ENCODE assay signal across 9 cellular contexts in genomic region chr4:4995103-4995761, GRCh38. TPM values are rescaled to one million over a fixed set of nuclear protein-coding genes. Genes with fewer than 3 reads are reported as not detected.
A peak's percentile ranks its signal among the peaks of the same experiment; 100 is the strongest.
DNase-seq lines count a peak whose midpoint lies in the region; ATAC-seq and TF ChIP-seq lines count a peak whose summit lies in the region.
"Had no signal": no experiment of that assay in that cellular context is flagged by ENCODE, and none has a peak within 500 bp of the region (broad histone marks: within the 10 kb centered on the region; RNA-seq: fewer than 3 reads in every experiment).

No MANE protein-coding gene starts in this region.

- H3K27ac Mint-ChIP-seq in activated naive CD8-positive, alpha-beta T cell treated with anti-CD3 and anti-CD28 coated beads, Interleukin-2, amount 10 ng/mL, durations not matched to agents 7 days and 5 days = no peak overlapping the region
- H3K27ac Mint-ChIP-seq in progenitor cell of endocrine pancreas = no peak overlapping the region

- H3K27ac ChIP-seq in PC-3 (ENCODE audit: low read length) (no peak overlapping the region), left ventricle myocardium inferior (replicated peaks) (no peak overlapping the region)
- H3K27ac ChIP-seq: skin epidermis had no signal

- peak overlapping the region; percentile 74 for H2AFZ ChIP-seq in PC-3 (ENCODE audit: low read length)

- no peaks in the 10 kb centered on the region for H3K4me1 Mint-ChIP-seq in activated naive CD8-positive, alpha-beta T cell treated with anti-CD3 and anti-CD28 coated beads, Interleukin-2, amount 10 ng/mL, durations not matched to agents 7 days and 5 days
- peaks cover 12% of the 10 kb centered on the region for H3K4me1 Mint-ChIP-seq in progenitor cell of endocrine pancreas (ENCODE audit: low read depth)

- H3K36me3 ChIP-seq in PC-3 (ENCODE audit: low read depth, low read length) (no peaks in the 10 kb centered on the region), left ventricle myocardium inferior (no peaks in the 10 kb centered on the region)

- peak; percentile 10 for DNase-seq in AG04449 (ENCODE audit: low read depth, low spot score)
- DNase-seq in PC-3 = peak; percentile 81
- peak; percentile 58 for DNase-seq in activated naive CD8-positive, alpha-beta T cell treated with anti-CD3 and anti-CD28 coated beads, Interleukin-2, amount 10 ng/mL, durations not matched to agents 7 days and 5 days
- peak; percentile 67 for DNase-seq in left ventricle myocardium inferior
- peak; percentile 73 for DNase-seq in progenitor cell of endocrine pancreas (ENCODE audit: low spot score, unreplicated experiment)

- no peak overlapping the region for H3K4me3 ChIP-seq in AG04449 (ENCODE audit: low read depth, low read length)
- H3K4me3 ChIP-seq in PC-3 (ENCODE audit: low read length) = peak overlapping the region; percentile 17; the same call in 1 of the 2 replicates
- H3K4me3 ChIP-seq in left ventricle myocardium inferior = no peak overlapping the region
- H3K4me3 ChIP-seq: skin epidermis had no signal

- H3K9me2 ChIP-seq in PC-3 (replicated peaks; ENCODE audit: low read length) = no peaks in the 10 kb centered on the region

- no peaks in the 10 kb centered on the region for H3K79me2 ChIP-seq in PC-3 (ENCODE audit: low read length)

- H3K36me3 Mint-ChIP-seq in activated naive CD8-positive, alpha-beta T cell treated with anti-CD3 and anti-CD28 coated beads, Interleukin-2, amount 10 ng/mL, durations not matched to agents 7 days and 5 days = no peaks in the 10 kb centered on the region
- H3K36me3 Mint-ChIP-seq in progenitor cell of endocrine pancreas (ENCODE audit: insufficient read depth) = no peaks in the 10 kb centered on the region

- H3K27me3 ChIP-seq in PC-3 (ENCODE audit: low read length) (no peaks in the 10 kb centered on the region), left ventricle myocardium inferior (ENCODE audit: low read depth) (peaks cover 37% of the 10 kb centered on the region)

- CTCF ChIA-PET in AG04449 (lab: Yijun Ruan, JAX) (interaction anchor here (0.6 to 2.4 kb wide), 14 partner anchors 10 to 818 kb away, joined by 3 to 12 read pairs (median 4); partner anchors contain the start of gene STK32B), PC-3 (lab: Charles Lee) (interaction anchor here (0.7 kb wide), 1 partner anchor 464 kb away, joined by 3 read pairs; no protein-coding TSS in a partner anchor)

- no peak overlapping the region for H3K9ac ChIP-seq in PC-3 (ENCODE audit: low read length)

- POLR2A ChIA-PET in AG04449 (lab: Yijun Ruan, JAX) (no interaction called here), PC-3 (lab: Charles Lee; ENCODE audit: unreplicated experiment) (no interaction called here)
- POLR2A ChIA-PET in activated naive CD8-positive, alpha-beta T cell treated with anti-CD3 and anti-CD28 coated beads, Interleukin-2, amount 10 ng/mL, durations not matched to agents 7 days and 5 days (lab: Charles Lee) = no interaction called here

- TF ChIP-seq CTCF in AG04449 (IDR thresholded peaks at IDR 0.05; ENCODE audit: insufficient read depth, low read length, missing control alignments) (peak; percentile 91), GM12872 (IDR thresholded peaks at IDR 0.05; ENCODE audit: insufficient read depth, low read depth, low read length) (peak; percentile 97), PC-3 (conservative IDR thresholded peaks at IDR 0.05; ENCODE audit: low read depth, low read length) (peak; percentile 82), left ventricle myocardium inferior (IDR thresholded peaks at IDR 0.05; ENCODE audit: borderline replicate concordance) (peak; percentile 93), progenitor cell of endocrine pancreas (IDR thresholded peaks at IDR 0.05; ENCODE audit: unreplicated experiment) (peak; percentile 92)

- H3K27me3 Mint-ChIP-seq in activated naive CD8-positive, alpha-beta T cell treated with anti-CD3 and anti-CD28 coated beads, Interleukin-2, amount 10 ng/mL, durations not matched to agents 7 days and 5 days = peaks cover 9% of the 10 kb centered on the region
- peaks cover 28% of the 10 kb centered on the region for H3K27me3 Mint-ChIP-seq in progenitor cell of endocrine pancreas

- peak; percentile 61 for ATAC-seq in HG03442 (IDR thresholded peaks at IDR 0.05; ENCODE audit: unreplicated experiment)
- peak; percentile 84 for ATAC-seq in PC-3
- ATAC-seq in activated naive CD8-positive, alpha-beta T cell treated with anti-CD3 and anti-CD28 coated beads, Interleukin-2, amount 10 ng/mL, durations not matched to agents 7 days and 5 days (ENCODE audit: low read depth) = peak; percentile 30
- ATAC-seq in HG03025 (IDR thresholded peaks at IDR 0.05; ENCODE audit: low FRiP score, unreplicated experiment) = no peak

- H3K4me2 ChIP-seq in PC-3 (ENCODE audit: low read length) = peak overlapping the region; percentile 64; the same call in 1 of the 2 replicates

- H3K4me3 Mint-ChIP-seq in activated naive CD8-positive, alpha-beta T cell treated with anti-CD3 and anti-CD28 coated beads, Interleukin-2, amount 10 ng/mL, durations not matched to agents 7 days and 5 days = no peak overlapping the region
- no peak overlapping the region for H3K4me3 Mint-ChIP-seq in progenitor cell of endocrine pancreas (ENCODE audit: low read depth)

- no peaks in the 10 kb centered on the region for H3F3A ChIP-seq in PC-3 (ENCODE audit: low read length, unreplicated experiment)

- intact Hi-C loops in PC-3 (cut with micrococcal nuclease) (loop anchor here (2.0 to 5.0 kb wide), 2 partner anchors 57 to 148 kb away; partner anchors contain the start of gene STK32B), left ventricle myocardium inferior (cut with micrococcal nuclease) (no loop called here)

- BruUV-seq in PC-3 (replicated peaks; lab: Mats Ljungman, UMichigan) = no TSS peak

- no peaks in the 10 kb centered on the region for H3K9me3 Mint-ChIP-seq in activated naive CD8-positive, alpha-beta T cell treated with anti-CD3 and anti-CD28 coated beads, Interleukin-2, amount 10 ng/mL, durations not matched to agents 7 days and 5 days
- no peaks in the 10 kb centered on the region for H3K9me3 Mint-ChIP-seq in progenitor cell of endocrine pancreas (ENCODE audit: low read depth)

- no peaks in the 10 kb centered on the region for H4K20me1 ChIP-seq in PC-3 (ENCODE audit: low read length)

- H3K9me3 ChIP-seq in PC-3 (ENCODE audit: low read length) (no peaks in the 10 kb centered on the region), left ventricle myocardium inferior (replicated peaks) (no peaks in the 10 kb centered on the region)

- peaks cover 19% of the 10 kb centered on the region for H3K4me1 ChIP-seq in PC-3 (ENCODE audit: insufficient read depth, low read length)
- peaks cover 9% of the 10 kb centered on the region for H3K4me1 ChIP-seq in left ventricle myocardium inferior

RNA-seq across cellular contexts. Expression of gene CYTL1, which starts 24.0 kb away (rescaled TPM):
- not detected in 2 replicates for total RNA-seq in PC-3 (2014; rRNA removed)
- not detected for total RNA-seq in activated naive CD8-positive, alpha-beta T cell treated with anti-CD3 and anti-CD28 coated beads, Interleukin-2, amount 10 ng/mL, durations not matched to agents 7 days and 5 days
- 0.47 TPM for total RNA-seq in left ventricle myocardium inferior
- total RNA-seq in progenitor cell of endocrine pancreas = 1.2 TPM in 2 replicates

RNA-seq across cellular contexts. Expression of gene STK32B, which starts 56.0 kb away (rescaled TPM):
- total RNA-seq in PC-3 (2014; rRNA removed) (1.1 TPM in 2 replicates), left ventricle myocardium inferior (0.55 TPM), progenitor cell of endocrine pancreas (0.24 and 0.36 TPM in 2 replicates)
- total RNA-seq in activated naive CD8-positive, alpha-beta T cell treated with anti-CD3 and anti-CD28 coated beads, Interleukin-2, amount 10 ng/mL, durations not matched to agents 7 days and 5 days = not detected

Comparison
In these comparisons a context has a peak if more than half of its experiments do, and no peak if none do; other contexts are left out.
1. DNase-seq: peak in every context shown above with its lines; median percentile 81 in PC-3; 73 in progenitor cell of endocrine pancreas; 67 in left ventricle myocardium inferior; 58 in activated naive CD8-positive, alpha-beta T cell treated with anti-CD3 and anti-CD28 coated beads, Interleukin-2, amount 10 ng/mL, durations not matched to agents 7 days and 5 days; 10 in AG04449.